ENCODE assay signal across 1 cellular context in the genomic region with DNA sequence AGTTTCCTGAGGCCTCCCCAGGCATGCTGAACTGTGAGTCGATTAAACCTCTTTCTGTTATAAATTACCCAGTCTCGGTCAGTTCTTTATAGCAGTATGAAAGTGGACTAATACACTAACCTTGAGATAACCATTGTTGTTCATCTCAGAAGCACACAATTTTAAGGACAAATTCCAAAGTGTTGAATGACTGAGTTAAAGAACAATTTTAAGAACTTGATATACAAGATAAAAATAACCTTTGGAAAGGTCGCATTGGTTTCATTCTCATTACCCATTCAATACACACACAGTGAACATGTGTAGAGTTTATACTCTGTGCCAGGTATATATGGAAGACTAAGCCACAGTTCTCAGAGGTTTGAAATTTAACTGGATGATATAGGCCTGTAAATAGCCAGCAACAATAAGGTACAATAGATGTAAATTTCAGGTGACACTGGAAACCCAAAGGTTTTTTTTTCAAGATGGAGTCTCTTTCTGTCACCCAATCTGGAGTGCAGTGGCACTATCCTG.
TF ChIP-seq lines count a peak whose summit lies in the region.

No MANE protein-coding gene starts in this region.

TF ChIP-seq in HepG2, 621 proteins besides CTCF, POLR2A, EP300 and RAD21:
- no peak for TF ChIP-seq ZBTB20 (CRISPR knock-in tag; IDR thresholded peaks at IDR 0.05; ENCODE audit: borderline replicate concordance, low read depth)
- TF ChIP-seq KLF11 (CRISPR knock-in tag; IDR thresholded peaks at IDR 0.05) = no peak
